Comparison of ENCODE assay signal across 10 cellular contexts in the genomic region with DNA sequence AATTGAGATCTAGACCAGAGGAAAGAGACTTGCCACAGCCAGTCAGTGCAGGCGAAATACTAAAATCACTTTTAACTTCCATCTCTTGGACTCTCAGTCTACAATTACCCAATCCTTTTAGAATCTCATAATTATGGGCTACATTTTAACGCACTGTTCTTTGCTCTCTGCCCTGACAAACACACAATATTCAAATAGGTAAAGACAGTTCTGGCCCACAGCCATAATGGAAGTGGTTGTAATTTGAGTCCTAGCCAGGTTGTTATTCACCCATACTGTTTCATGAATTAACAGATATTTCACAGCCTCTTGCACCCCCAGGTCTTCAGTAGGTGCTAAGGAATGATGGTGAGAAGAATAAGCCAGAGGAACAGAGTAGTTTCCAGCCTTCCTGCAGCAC. TPM values are rescaled to one million over a fixed set of nuclear protein-coding genes. Genes with fewer than 3 reads are reported as not detected.
A peak's percentile ranks its signal among the peaks of the same experiment; 100 is the strongest.
DNase-seq lines count a peak whose midpoint lies in the region; ATAC-seq, FAIRE-seq and TF ChIP-seq lines count a peak whose summit lies in the region.
"Had no signal": no experiment of that assay in that cellular context is flagged by ENCODE, and none has a peak within 500 bp of the region (broad histone marks: within the 10 kb centered on the region; RNA-seq: fewer than 3 reads in every experiment).

No MANE protein-coding gene starts in this region.

- in situ Hi-C loops in HepG2 (cut with HindIII; ENCODE audit: extremely low pct_ligation_motif_present, low pct_unique_long_range_greater_than_20kb) = no loop called here

- peaks cover 49% of the 10 kb centered on the region for H3K4me1 ChIP-seq in HepG2 (ENCODE audit: insufficient read depth, low read length)
- no peaks in the 10 kb centered on the region for H3K4me1 ChIP-seq in OCI-LY7 (ENCODE audit: insufficient read depth, low read length, poor library complexity, severe bottlenecking)

- ATAC-seq in HG03097 (IDR thresholded peaks at IDR 0.05; ENCODE audit: low FRiP score, unreplicated experiment) (peak; percentile 33), HepG2 (peak; percentile 64), HG02610 (IDR thresholded peaks at IDR 0.05; ENCODE audit: unreplicated experiment) (no peak)

- no peaks in the 10 kb centered on the region for H3K9me2 ChIP-seq in OCI-LY7 (ENCODE audit: insufficient read depth, low read length)

- H3K79me2 ChIP-seq in HepG2 (ENCODE audit: insufficient read depth, low read length) (no peaks in the 10 kb centered on the region), OCI-LY7 (ENCODE audit: insufficient read depth, low read depth, low read length) (no peaks in the 10 kb centered on the region)

- no peaks in the 10 kb centered on the region for H4K20me1 ChIP-seq in HepG2 (ENCODE audit: insufficient read depth, low read length)
- H4K20me1 ChIP-seq in OCI-LY7 (ENCODE audit: insufficient read depth, low read length) = no peaks in the 10 kb centered on the region

- no peak overlapping the region for H2AFZ ChIP-seq in HepG2 (ENCODE audit: low read length)
- no peak overlapping the region for H2AFZ ChIP-seq in OCI-LY7 (ENCODE audit: low read length)

- CTCF ChIA-PET in HepG2 (lab: Yijun Ruan, JAX; ENCODE audit: low intra/inter-chr PET ratio, low total read pairs) (no interaction called here), OCI-LY7 (lab: Charles Lee; ENCODE audit: unreplicated experiment) (no interaction called here)

- no peak overlapping the region for H3K9ac ChIP-seq in HepG2 (ENCODE audit: insufficient read depth, low read depth, low read length)

- intact Hi-C loops in HepG2 (cut with micrococcal nuclease; ENCODE audit: unreplicated experiment) = loop anchor here (10.0 kb wide), 1 partner anchor 552 kb away; the partner anchor contains the start of gene SRSF8
- intact Hi-C loops in OCI-LY7 (cut with micrococcal nuclease; ENCODE audit: unreplicated experiment) = no loop called here

- no peak for TF ChIP-seq RAD21 in HepG2 (CRISPR knock-in tag; IDR thresholded peaks at IDR 0.05)

- TF ChIP-seq EP300 in HepG2 (IDR thresholded peaks at IDR 0.05; ENCODE audit: low read depth in 2 of 2, low read length in 2 of 2) (no peak), HepG2 (CRISPR knock-in tag; IDR thresholded peaks at IDR 0.05; ENCODE audit: borderline replicate concordance) (no peak)

- POLR2A ChIA-PET in HepG2 (lab: Yijun Ruan, JAX) (interaction anchor here (1.3 kb wide), 2 partner anchors 19 to 772 kb away, joined by 3 to 5 read pairs; partner anchors contain the start of genes ANKRD49, C11orf54, MRE11 and TAF1D), OCI-LY7 (lab: Charles Lee) (interaction anchor here (0.6 kb wide), 1 partner anchor 619 kb away, joined by 4 read pairs; no protein-coding TSS in a partner anchor)

- 0% methylated on average over 2 of the region's 2 CpGs for WGBS in HepG2 (ENCODE audit: low lambda C conversion rate)

- peaks cover 0 to 1% of the 10 kb centered on the region in 2 experiments; a peak in 1 of 5 replicates for H3K27me3 ChIP-seq in HepG2 (ENCODE audit: control insufficient read depth in 1 of 2, insufficient read depth in 2 of 2, low read length in 2 of 2)

- no peak for TF ChIP-seq POLR2A in HepG2 (IDR thresholded peaks at IDR 0.05; ENCODE audit: insufficient read depth in 1 of 2, low read depth in 2 of 2, low read length in 2 of 2)

- peak overlapping the region; percentile 95 for H3K4me2 ChIP-seq in HepG2 (ENCODE audit: low read depth, low read length)
- H3K4me2 ChIP-seq in OCI-LY7 (ENCODE audit: low read length) = no peak overlapping the region

- peak overlapping the region; percentile 23 for H3K27ac ChIP-seq in HepG2 (ENCODE audit: extremely low read length, insufficient read depth, low read length)
- H3K27ac ChIP-seq in OCI-LY7 (ENCODE audit: low read depth, low read length, poor library complexity, severe bottlenecking) = no peak overlapping the region

- BruUV-seq in HepG2 (replicated peaks; lab: Mats Ljungman, UMichigan) (no TSS peak), OCI-LY7 (replicated peaks; lab: Mats Ljungman, UMichigan) (no TSS peak)

- H3K9me3 ChIP-seq in HepG2 (ENCODE audit: low read length) (no peaks in the 10 kb centered on the region), OCI-LY7 (ENCODE audit: low read length) (no peaks in the 10 kb centered on the region)

- FAIRE-seq in HepG2 (lab: Jason Lieb, UNC) = no peak

- H3K36me3 ChIP-seq in HepG2 (replicated peaks in 1 of 2; ENCODE audit: control insufficient read depth in 1 of 2, insufficient read depth in 2 of 2, low read length in 2 of 2) = no peaks in the 10 kb centered on the region
- H3K36me3 ChIP-seq in OCI-LY7 (ENCODE audit: insufficient read depth, low read length) = no peaks in the 10 kb centered on the region

- DNase-seq in COR-L47 (lab: John Stamatoyannopoulos, UW) (peak; percentile 85), NCI-H69 (lab: John Stamatoyannopoulos, UW) (peak; percentile 98), HepG2 (ENCODE audit: low spot score) (peak; percentile 72), OCI-LY7 (ENCODE audit: low spot score) (no peak), HCEC 1CT (no peak)
- DNase-seq in activated CD8-positive, alpha-beta memory T cell treated with anti-CD3 and anti-CD28 coated beads for 24 hours = no peak
- DNase-seq: NCI-H187 had no signal

- H3K4me3 ChIP-seq in HepG2 (replicated peaks in 1 of 3; ENCODE audit: insufficient read depth in 1 of 3, low read depth in 2 of 3, low read length in 3 of 3) (peak overlapping the region in 1 of 3 experiments; percentile 71; a peak in 1 of 6 replicates), OCI-LY7 (ENCODE audit: low read depth, low read length, poor library complexity, severe bottlenecking) (no peak overlapping the region)

- TF ChIP-seq CTCF in HepG2 (CRISPR knock-in tag; IDR thresholded peaks at IDR 0.05) (no peak), OCI-LY7 (conservative IDR thresholded peaks at IDR 0.05; ENCODE audit: low read length) (no peak)

RNA-seq across cellular contexts. Expression of gene C11orf97, which starts 0.8 kb away (rescaled TPM):
- total RNA-seq in HepG2 (2016; rRNA removed; fragmentation: Illumina TruSeq; extraction: Trizol) = 0.35 TPM in 1 of 2 replicates, not detected in the other
- total RNA-seq in HepG2 (2016; cell fraction: cytosol; rRNA removed; fragmentation: Illumina TruSeq; extraction: Trizol; ENCODE audit: low read depth) = not detected in 2 replicates
- 0.30 and 0.87 TPM in 2 replicates for total RNA-seq in HepG2 (2016; cell fraction: insoluble cytoplasmic fraction; rRNA removed; fragmentation: Illumina TruSeq; extraction: Trizol)
- 0.56 TPM in 1 of 2 replicates, not detected in the other for total RNA-seq in HepG2 (2016; cell fraction: membrane; rRNA removed; fragmentation: Illumina TruSeq; extraction: Trizol)
- not detected in 2 replicates for total RNA-seq in HepG2 (2016; cell fraction: nucleus; rRNA removed; fragmentation: Illumina TruSeq; extraction: Trizol)
- not detected in 2 replicates for polyA plus RNA-seq in HepG2 (2011; rRNA removed)
- polyA plus RNA-seq in HepG2 (2011; cell fraction: cytosol; rRNA removed) = not detected in 2 replicates
- not detected in 2 replicates for polyA plus RNA-seq in HepG2 (2011; cell fraction: nucleus; rRNA removed)
- not detected in 2 replicates for polyA plus RNA-seq in HepG2 (2012)
- polyA plus RNA-seq in HepG2 (2016; cell fraction: cytosol; fragmentation: Illumina TruSeq; extraction: Trizol; ENCODE audit: low read depth) = 0.16 and 0.20 TPM in 2 replicates
- 0.40 and 0.50 TPM in 2 replicates for polyA plus RNA-seq in HepG2 (2016; cell fraction: insoluble cytoplasmic fraction; fragmentation: Illumina TruSeq; extraction: Trizol; ENCODE audit: low read depth)
- 0.30 TPM in 1 of 2 replicates, not detected in the other for polyA plus RNA-seq in HepG2 (2016; cell fraction: membrane; fragmentation: Illumina TruSeq; extraction: Trizol; ENCODE audit: low read depth)
- polyA plus RNA-seq in HepG2 (2016; cell fraction: nucleus; fragmentation: Illumina TruSeq; extraction: Trizol; ENCODE audit: insufficient read depth, low read depth) = not detected in 2 replicates
- not detected in 2 replicates for polyA minus RNA-seq in HepG2 (2011; rRNA and poly(A)+ RNA removed; ENCODE audit: low replicate concordance)
- polyA minus RNA-seq in HepG2 (2011; cell fraction: cytosol; rRNA and poly(A)+ RNA removed) = not detected in 2 replicates
- polyA minus RNA-seq in HepG2 (2011; cell fraction: nucleus; rRNA and poly(A)+ RNA removed) = not detected in 2 replicates
- total RNA-seq in OCI-LY7 (2014; rRNA removed; shearing (Covaris generic)) = not detected in 2 replicates
- not detected in 2 replicates for total RNA-seq in OCI-LY7 (2022)
- total RNA-seq: H4 had no signal

RNA-seq across cellular contexts. Expression of gene ANKRD49, which starts 19.3 kb away (rescaled TPM):
- total RNA-seq in HepG2 (2016; rRNA removed; fragmentation: Illumina TruSeq; extraction: Trizol) = 14.2 and 18.0 TPM in 2 replicates
- 3.4 and 3.6 TPM in 2 replicates for total RNA-seq in HepG2 (2016; cell fraction: cytosol; rRNA removed; fragmentation: Illumina TruSeq; extraction: Trizol; ENCODE audit: low read depth)
- 15.5 and 18.5 TPM in 2 replicates for total RNA-seq in HepG2 (2016; cell fraction: insoluble cytoplasmic fraction; rRNA removed; fragmentation: Illumina TruSeq; extraction: Trizol)
- total RNA-seq in HepG2 (2016; cell fraction: membrane; rRNA removed; fragmentation: Illumina TruSeq; extraction: Trizol) = 9.1 and 11.7 TPM in 2 replicates
- total RNA-seq in HepG2 (2016; cell fraction: nucleus; rRNA removed; fragmentation: Illumina TruSeq; extraction: Trizol) = 16.7 and 17.1 TPM in 2 replicates
- 11.5 and 14.3 TPM in 2 replicates for polyA plus RNA-seq in HepG2 (2011; rRNA removed)
- polyA plus RNA-seq in HepG2 (2011; cell fraction: cytosol; rRNA removed) = 4.2 and 6.0 TPM in 2 replicates
- polyA plus RNA-seq in HepG2 (2011; cell fraction: nucleus; rRNA removed) = 10.0 and 12.8 TPM in 2 replicates
- 9.4 and 9.7 TPM in 2 replicates for polyA plus RNA-seq in HepG2 (2012)
- 2.3 and 3.1 TPM in 2 replicates for polyA plus RNA-seq in HepG2 (2016; cell fraction: cytosol; fragmentation: Illumina TruSeq; extraction: Trizol; ENCODE audit: low read depth)
- 16.5 and 19.5 TPM in 2 replicates for polyA plus RNA-seq in HepG2 (2016; cell fraction: insoluble cytoplasmic fraction; fragmentation: Illumina TruSeq; extraction: Trizol; ENCODE audit: low read depth)
- polyA plus RNA-seq in HepG2 (2016; cell fraction: membrane; fragmentation: Illumina TruSeq; extraction: Trizol; ENCODE audit: low read depth) = 5.7 and 5.8 TPM in 2 replicates
- polyA plus RNA-seq in HepG2 (2016; cell fraction: nucleus; fragmentation: Illumina TruSeq; extraction: Trizol; ENCODE audit: insufficient read depth, low read depth) = 23.0 and 26.3 TPM in 2 replicates
- polyA minus RNA-seq in HepG2 (2011; rRNA and poly(A)+ RNA removed; ENCODE audit: low replicate concordance) = 2.4 and 8.1 TPM in 2 replicates
- polyA minus RNA-seq in HepG2 (2011; cell fraction: cytosol; rRNA and poly(A)+ RNA removed) = 3.6 and 4.7 TPM in 2 replicates
- polyA minus RNA-seq in HepG2 (2011; cell fraction: nucleus; rRNA and poly(A)+ RNA removed) = 13.1 and 15.5 TPM in 2 replicates
- 26.1 and 29.2 TPM in 2 replicates for total RNA-seq in OCI-LY7 (2014; rRNA removed; shearing (Covaris generic))
- total RNA-seq in OCI-LY7 (2022) = 26.8 and 28.8 TPM in 2 replicates

RNA-seq across cellular contexts. Expression of gene MRE11, which starts 19.4 kb away (rescaled TPM):
- total RNA-seq in HepG2 (2016; rRNA removed; fragmentation: Illumina TruSeq; extraction: Trizol) (37.3 and 58.2 TPM in 2 replicates), OCI-LY7 (2022) (62.1 and 64.8 TPM in 2 replicates)
- total RNA-seq in HepG2 (2016; cell fraction: cytosol; rRNA removed; fragmentation: Illumina TruSeq; extraction: Trizol; ENCODE audit: low read depth) = 6.8 and 7.0 TPM in 2 replicates
- 37.9 and 58.6 TPM in 2 replicates for total RNA-seq in HepG2 (2016; cell fraction: insoluble cytoplasmic fraction; rRNA removed; fragmentation: Illumina TruSeq; extraction: Trizol)
- 7.8 and 9.1 TPM in 2 replicates for total RNA-seq in HepG2 (2016; cell fraction: membrane; rRNA removed; fragmentation: Illumina TruSeq; extraction: Trizol)
- 72.1 and 72.4 TPM in 2 replicates for total RNA-seq in HepG2 (2016; cell fraction: nucleus; rRNA removed; fragmentation: Illumina TruSeq; extraction: Trizol)
- polyA plus RNA-seq in HepG2 (2011; rRNA removed) = 5.2 and 7.2 TPM in 2 replicates
- polyA plus RNA-seq in HepG2 (2011; cell fraction: cytosol; rRNA removed) = 1.7 and 2.9 TPM in 2 replicates
- 9.2 and 10.0 TPM in 2 replicates for polyA plus RNA-seq in HepG2 (2011; cell fraction: nucleus; rRNA removed)
- polyA plus RNA-seq in HepG2 (2012) = 9.8 and 17.1 TPM in 2 replicates
- 0.76 and 1.1 TPM in 2 replicates for polyA plus RNA-seq in HepG2 (2016; cell fraction: cytosol; fragmentation: Illumina TruSeq; extraction: Trizol; ENCODE audit: low read depth)
- polyA plus RNA-seq in HepG2 (2016; cell fraction: insoluble cytoplasmic fraction; fragmentation: Illumina TruSeq; extraction: Trizol; ENCODE audit: low read depth) = 28.4 and 33.0 TPM in 2 replicates
- 1.8 and 2.1 TPM in 2 replicates for polyA plus RNA-seq in HepG2 (2016; cell fraction: membrane; fragmentation: Illumina TruSeq; extraction: Trizol; ENCODE audit: low read depth)
- 43.6 and 48.1 TPM in 2 replicates for polyA plus RNA-seq in HepG2 (2016; cell fraction: nucleus; fragmentation: Illumina TruSeq; extraction: Trizol; ENCODE audit: insufficient read depth, low read depth)
- polyA minus RNA-seq in HepG2 (2011; rRNA and poly(A)+ RNA removed; ENCODE audit: low replicate concordance) = 4.1 and 11.9 TPM in 2 replicates
- 6.9 and 11.3 TPM in 2 replicates for polyA minus RNA-seq in HepG2 (2011; cell fraction: cytosol; rRNA and poly(A)+ RNA removed)
- polyA minus RNA-seq in HepG2 (2011; cell fraction: nucleus; rRNA and poly(A)+ RNA removed) = 43.0 and 56.7 TPM in 2 replicates
- total RNA-seq in OCI-LY7 (2014; rRNA removed; shearing (Covaris generic)) = 42.6 and 44.4 TPM in 2 replicates

RNA-seq across cellular contexts. Expression of gene FUT4, which starts 30.6 kb away (rescaled TPM):
- total RNA-seq in HepG2 (2016; rRNA removed; fragmentation: Illumina TruSeq; extraction: Trizol) (0.35 and 0.60 TPM in 2 replicates), OCI-LY7 (2022) (1.2 and 1.7 TPM in 2 replicates)
- total RNA-seq in HepG2 (2016; cell fraction: cytosol; rRNA removed; fragmentation: Illumina TruSeq; extraction: Trizol; ENCODE audit: low read depth) = 0.09 TPM in 1 of 2 replicates, not detected in the other
- total RNA-seq in HepG2 (2016; cell fraction: insoluble cytoplasmic fraction; rRNA removed; fragmentation: Illumina TruSeq; extraction: Trizol) = 0.40 and 0.58 TPM in 2 replicates
- 0.24 and 0.28 TPM in 2 replicates for total RNA-seq in HepG2 (2016; cell fraction: membrane; rRNA removed; fragmentation: Illumina TruSeq; extraction: Trizol)
- total RNA-seq in HepG2 (2016; cell fraction: nucleus; rRNA removed; fragmentation: Illumina TruSeq; extraction: Trizol) = 0.50 and 0.62 TPM in 2 replicates
- 0.22 and 0.28 TPM in 2 replicates for polyA plus RNA-seq in HepG2 (2011; rRNA removed)
- 0.19 TPM in 2 replicates for polyA plus RNA-seq in HepG2 (2011; cell fraction: cytosol; rRNA removed)
- 0.23 and 0.29 TPM in 2 replicates for polyA plus RNA-seq in HepG2 (2011; cell fraction: nucleus; rRNA removed)
- polyA plus RNA-seq in HepG2 (2012) = 0.12 and 0.15 TPM in 2 replicates
- polyA plus RNA-seq in HepG2 (2016; cell fraction: cytosol; fragmentation: Illumina TruSeq; extraction: Trizol; ENCODE audit: low read depth) = 0.03 and 0.05 TPM in 2 replicates
- polyA plus RNA-seq in HepG2 (2016; cell fraction: insoluble cytoplasmic fraction; fragmentation: Illumina TruSeq; extraction: Trizol; ENCODE audit: low read depth) = 0.38 TPM in 2 replicates
- 0.09 and 0.16 TPM in 2 replicates for polyA plus RNA-seq in HepG2 (2016; cell fraction: membrane; fragmentation: Illumina TruSeq; extraction: Trizol; ENCODE audit: low read depth)
- 0.89 and 0.92 TPM in 2 replicates for polyA plus RNA-seq in HepG2 (2016; cell fraction: nucleus; fragmentation: Illumina TruSeq; extraction: Trizol; ENCODE audit: insufficient read depth, low read depth)
- polyA minus RNA-seq in HepG2 (2011; rRNA and poly(A)+ RNA removed; ENCODE audit: low replicate concordance) = 0.47 and 0.48 TPM in 2 replicates
- polyA minus RNA-seq in HepG2 (2011; cell fraction: cytosol; rRNA and poly(A)+ RNA removed) = 0.30 and 0.35 TPM in 2 replicates
- 0.50 and 0.77 TPM in 2 replicates for polyA minus RNA-seq in HepG2 (2011; cell fraction: nucleus; rRNA and poly(A)+ RNA removed)
- 1.5 and 1.7 TPM in 2 replicates for total RNA-seq in OCI-LY7 (2014; rRNA removed; shearing (Covaris generic))
- total RNA-seq: H4 had no signal

RNA-seq across cellular contexts. Expression of gene PIWIL4, which starts 54.1 kb away (rescaled TPM):
- 0.15 TPM in 1 of 2 replicates, not detected in the other for total RNA-seq in HepG2 (2016; rRNA removed; fragmentation: Illumina TruSeq; extraction: Trizol)
- total RNA-seq in HepG2 (2016; cell fraction: cytosol; rRNA removed; fragmentation: Illumina TruSeq; extraction: Trizol; ENCODE audit: low read depth) = not detected in 2 replicates
- total RNA-seq in HepG2 (2016; cell fraction: insoluble cytoplasmic fraction; rRNA removed; fragmentation: Illumina TruSeq; extraction: Trizol) = not detected in 2 replicates
- not detected in 2 replicates for total RNA-seq in HepG2 (2016; cell fraction: membrane; rRNA removed; fragmentation: Illumina TruSeq; extraction: Trizol)
- total RNA-seq in HepG2 (2016; cell fraction: nucleus; rRNA removed; fragmentation: Illumina TruSeq; extraction: Trizol) = not detected in 2 replicates
- polyA plus RNA-seq in HepG2 (2011; rRNA removed) = 0.05 and 0.08 TPM in 2 replicates
- polyA plus RNA-seq in HepG2 (2011; cell fraction: cytosol; rRNA removed) = not detected in 2 replicates
- polyA plus RNA-seq in HepG2 (2011; cell fraction: nucleus; rRNA removed) = not detected in 2 replicates
- polyA plus RNA-seq in HepG2 (2012) = not detected in 2 replicates
- not detected in 2 replicates for polyA plus RNA-seq in HepG2 (2016; cell fraction: cytosol; fragmentation: Illumina TruSeq; extraction: Trizol; ENCODE audit: low read depth)
- not detected in 2 replicates for polyA plus RNA-seq in HepG2 (2016; cell fraction: insoluble cytoplasmic fraction; fragmentation: Illumina TruSeq; extraction: Trizol; ENCODE audit: low read depth)
- not detected in 2 replicates for polyA plus RNA-seq in HepG2 (2016; cell fraction: membrane; fragmentation: Illumina TruSeq; extraction: Trizol; ENCODE audit: low read depth)
- not detected in 2 replicates for polyA plus RNA-seq in HepG2 (2016; cell fraction: nucleus; fragmentation: Illumina TruSeq; extraction: Trizol; ENCODE audit: insufficient read depth, low read depth)
- not detected in 2 replicates for polyA minus RNA-seq in HepG2 (2011; rRNA and poly(A)+ RNA removed; ENCODE audit: low replicate concordance)
- not detected in 2 replicates for polyA minus RNA-seq in HepG2 (2011; cell fraction: cytosol; rRNA and poly(A)+ RNA removed)
- polyA minus RNA-seq in HepG2 (2011; cell fraction: nucleus; rRNA and poly(A)+ RNA removed) = not detected in 2 replicates
- 0.22 TPM in 1 of 2 replicates, not detected in the other for total RNA-seq in OCI-LY7 (2014; rRNA removed; shearing (Covaris generic))
- 0.15 TPM in 1 of 2 replicates, not detected in the other for total RNA-seq in OCI-LY7 (2022)
- total RNA-seq: H4 had no signal

Comparison
In these comparisons a context has a peak if more than half of its experiments do, and no peak if none do; other contexts are left out.
1. DNase-seq: peak in COR-L47 (single experiment), NCI-H69 (single experiment) and HepG2 (single experiment); none in OCI-LY7 (single experiment), activated CD8-positive, alpha-beta memory T cell treated with anti-CD3 and anti-CD28 coated beads for 24 hours (single experiment) and HCEC 1CT (single experiment).